Comparison of ENCODE assay signal across 10 cellular contexts in genomic region chr1:21468597-21468996, GRCh38. TPM values are rescaled to one million over a fixed set of nuclear protein-coding genes. Genes with fewer than 3 reads are reported as not detected.
DNase-seq lines count a peak whose midpoint lies in the region; TF ChIP-seq lines count a peak whose summit lies in the region.
"Had no signal": no experiment of that assay in that cellular context is flagged by ENCODE, and none has a peak within 500 bp of the region (broad histone marks: within the 10 kb centered on the region; RNA-seq: fewer than 3 reads in every experiment).

No MANE protein-coding gene starts in this region.

- peak; percentile 64 for DNase-seq in activated CD4-positive, alpha-beta T cell treated with anti-CD3 and anti-CD28 coated beads, Interleukin-2, amount 10 ng/mL, durations not matched to agents 24 days and 14 days
- DNase-seq in activated CD4-positive, alpha-beta T cell treated with anti-CD3 and anti-CD28 coated beads for 1 hour, result no peak
- DNase-seq in MV-4-11 (lab: John Stamatoyannopoulos, UW) (peak; percentile 37), endothelial cell (ENCODE audit: low spot score) (peak; percentile 52), OCI-M2 (lab: John Stamatoyannopoulos, UW; ENCODE audit: unreplicated experiment) (no peak), germinal center (ENCODE audit: low spot score) (no peak), hepatic stellate cell (ENCODE audit: low spot score) (no peak)
- DNase-seq in stimulated activated CD4-positive, alpha-beta T cell treated with anti-CD3 and anti-CD28 coated beads, Interleukin-12 subunit alpha, Interleukin-12 subunit beta, amount 100 ng/mL, for 4 hours, result peak; percentile 10
- DNase-seq: MG63 had no signal

- H3K27me3 Mint-ChIP-seq in activated CD4-positive, alpha-beta T cell treated with anti-CD3 and anti-CD28 coated beads, Interleukin-2, amount 10 ng/mL, durations not matched to agents 24 days and 14 days, result peaks cover 1% of the 10 kb centered on the region
- H3K27me3 Mint-ChIP-seq in endothelial cell (ENCODE audit: unreplicated experiment), result no peaks in the 10 kb centered on the region
- H3K27me3 Mint-ChIP-seq: CD4-positive, alpha-beta T cell had no signal

- H3K4me1 Mint-ChIP-seq in activated CD4-positive, alpha-beta T cell treated with anti-CD3 and anti-CD28 coated beads, Interleukin-2, amount 10 ng/mL, durations not matched to agents 24 days and 14 days, result peaks cover 2% of the 10 kb centered on the region
- H3K4me1 Mint-ChIP-seq in endothelial cell (ENCODE audit: unreplicated experiment), result peaks cover 8% of the 10 kb centered on the region

- no peaks in the 10 kb centered on the region for H3K9me3 Mint-ChIP-seq in activated CD4-positive, alpha-beta T cell treated with anti-CD3 and anti-CD28 coated beads, Interleukin-2, amount 10 ng/mL, durations not matched to agents 24 days and 14 days
- no peaks in the 10 kb centered on the region for H3K9me3 Mint-ChIP-seq in endothelial cell (ENCODE audit: unreplicated experiment)
- H3K9me3 Mint-ChIP-seq: CD4-positive, alpha-beta T cell had no signal

- H3K4me3 Mint-ChIP-seq in activated CD4-positive, alpha-beta T cell treated with anti-CD3 and anti-CD28 coated beads, Interleukin-2, amount 10 ng/mL, durations not matched to agents 24 days and 14 days, result no peak overlapping the region
- no peak overlapping the region for H3K4me3 Mint-ChIP-seq in endothelial cell (ENCODE audit: unreplicated experiment)
- H3K4me3 Mint-ChIP-seq: CD4-positive, alpha-beta T cell had no signal

- no peak overlapping the region for H3K27ac Mint-ChIP-seq in activated CD4-positive, alpha-beta T cell treated with anti-CD3 and anti-CD28 coated beads, Interleukin-2, amount 10 ng/mL, durations not matched to agents 24 days and 14 days
- no peak overlapping the region for H3K27ac Mint-ChIP-seq in endothelial cell (ENCODE audit: unreplicated experiment)
- H3K27ac Mint-ChIP-seq: CD4-positive, alpha-beta T cell had no signal

- no peaks in the 10 kb centered on the region for H3K36me3 Mint-ChIP-seq in activated CD4-positive, alpha-beta T cell treated with anti-CD3 and anti-CD28 coated beads, Interleukin-2, amount 10 ng/mL, durations not matched to agents 24 days and 14 days (ENCODE audit: low read depth)
- peaks cover 7% of the 10 kb centered on the region for H3K36me3 Mint-ChIP-seq in endothelial cell (ENCODE audit: low read depth, unreplicated experiment)

- intact Hi-C loops in activated CD4-positive, alpha-beta T cell treated with anti-CD3 and anti-CD28 coated beads, Interleukin-2, amount 10 ng/mL, durations not matched to agents 24 days and 14 days (cut with micrococcal nuclease), result no loop called here

- peak; percentile 56 for TF ChIP-seq CTCF in endothelial cell (IDR thresholded peaks at IDR 0.05; ENCODE audit: unreplicated experiment)

RNA-seq across cellular contexts. Expression of gene NBPF3, which starts 28.7 kb away (rescaled TPM):
- total RNA-seq in activated CD4-positive, alpha-beta T cell treated with anti-CD3 and anti-CD28 coated beads, Interleukin-2, amount 10 ng/mL, durations not matched to agents 24 days and 14 days, result 2.8 and 3.1 TPM in 2 replicates
- 11.1 TPM for total RNA-seq in endothelial cell (ENCODE audit: unreplicated experiment)

RNA-seq across cellular contexts. Expression of gene ALPL, which starts 40.6 kb away (rescaled TPM):
- total RNA-seq in activated CD4-positive, alpha-beta T cell treated with anti-CD3 and anti-CD28 coated beads, Interleukin-2, amount 10 ng/mL, durations not matched to agents 24 days and 14 days, result not detected in 2 replicates
- 11.7 TPM for total RNA-seq in endothelial cell (ENCODE audit: unreplicated experiment)
- total RNA-seq: CD4-positive, alpha-beta T cell had no signal

Comparison
In these comparisons a context has a peak if more than half of its experiments do, and no peak if none do; other contexts are left out.
1. DNase-seq: peak in activated CD4-positive, alpha-beta T cell treated with anti-CD3 and anti-CD28 coated beads, Interleukin-2, amount 10 ng/mL, durations not matched to agents 24 days and 14 days (single experiment), MV-4-11 (single experiment), endothelial cell (single experiment) and stimulated activated CD4-positive, alpha-beta T cell treated with anti-CD3 and anti-CD28 coated beads, Interleukin-12 subunit alpha, Interleukin-12 subunit beta, amount 100 ng/mL, for 4 hours (single experiment); none in activated CD4-positive, alpha-beta T cell treated with anti-CD3 and anti-CD28 coated beads for 1 hour (single experiment), OCI-M2 (single experiment), germinal center (single experiment) and hepatic stellate cell (single experiment).
2. RNA of gene ALPL, which starts 40.6 kb away (total RNA-seq): 11.7 TPM in endothelial cell (single experiment); not detected in activated CD4-positive, alpha-beta T cell treated with anti-CD3 and anti-CD28 coated beads, Interleukin-2, amount 10 ng/mL, durations not matched to agents 24 days and 14 days; every median in the first group is over 10 times any median in the second.